ENCODE assay signal across 19 cellular contexts in genomic region chr17:63431618-63431938, GRCh38. TPM values are rescaled to one million over a fixed set of nuclear protein-coding genes. Genes with fewer than 3 reads are reported as not detected.
DNase-seq lines count a peak whose midpoint lies in the region; ATAC-seq, FAIRE-seq and TF ChIP-seq lines count a peak whose summit lies in the region.
"Had no signal": no experiment of that assay in that cellular context is flagged by ENCODE, and none has a peak within 500 bp of the region (broad histone marks: within the 10 kb centered on the region; RNA-seq: fewer than 3 reads in every experiment).

No MANE protein-coding gene starts in this region.

- peaks cover 9 to 27% of the 10 kb centered on the region in 2 experiments for H3K36me3 ChIP-seq in SK-N-SH (replicated peaks in 1 of 2; ENCODE audit: control insufficient read depth in 1 of 2, insufficient read depth in 2 of 2, low read length in 1 of 2)
- H3K36me3 ChIP-seq in K562 (ENCODE audit: control insufficient read depth, insufficient read depth, low read length): peaks cover 24% of the 10 kb centered on the region; the same call in 1 of the 3 replicates
- H3K36me3 ChIP-seq in mucosa of rectum (ENCODE audit: control insufficient read depth in 2 of 2, insufficient read depth in 2 of 2, low read length in 2 of 2): peaks cover 0 to 5% of the 10 kb centered on the region in 2 donors
- H3K36me3 ChIP-seq in upper lobe of left lung: peaks cover 0 to 6% (median 0%) of the 10 kb centered on the region in 4 donors

- H3K9me3 ChIP-seq in SK-N-SH: no peaks in the 10 kb centered on the region
- H3K9me3 ChIP-seq in K562 (replicated peaks; ENCODE audit: control insufficient read depth, insufficient read depth, low read depth, low read length): no peaks in the 10 kb centered on the region
- no peaks in the 10 kb centered on the region for H3K9me3 ChIP-seq in mucosa of rectum (ENCODE audit: control insufficient read depth in 2 of 2, low read length in 2 of 2)
- H3K9me3 ChIP-seq in upper lobe of left lung: no peaks in the 10 kb centered on the region

- CTCF ChIA-PET in SK-N-SH (lab: Yijun Ruan, JAX) (interaction anchor here (0.7 to 27.2 kb wide), 15 partner anchors 13 to 739 kb away, joined by 3 to 827 read pairs (median 6); partner anchors contain the start of genes ACE, CYB561, DCAF7 and KCNH6), K562 (lab: Yijun Ruan, JAX; ENCODE audit: low intra/inter-chr PET ratio) (no interaction called here)

- intact Hi-C loops in K562 (cut with micrococcal nuclease): loop anchor here (5.0 to 10.0 kb wide), 2 partner anchors 121 to 413 kb away; partner anchors contain the start of genes DCAF7 and SMARCD2

- DNase-seq in SK-N-SH (no peak), K562 (ENCODE audit: extremely low read depth in 1 of 4, low spot score in 3 of 4) (no peak), upper lobe of left lung (no peak), NCI-H1417 treated with DMSO at 0.1 percent for 48 hours (lab: John Stamatoyannopoulos, UW) (no peak), G401 (ENCODE audit: low spot score) (no peak), SK-N-DZ (ENCODE audit: low spot score) (no peak)
- DNase-seq: 8988T; activated CD8-positive, alpha-beta memory T cell treated with anti-CD3 and anti-CD28 coated beads, Interleukin-2, amount 10 ng/mL, durations not matched to agents 7 days and 5 days; central memory CD4-positive, alpha-beta T cell; H7; NCI-H1417; PC-9; stimulated activated CD4-positive, alpha-beta T cell treated with anti-CD3 and anti-CD28 coated beads, Interleukin-15, amount 100 ng/mL, for 24 hours had no signal

- no peak for FAIRE-seq in K562 (lab: Jason Lieb, UNC)
- FAIRE-seq: D721Med, GM12891 had no signal

- no peak for TF ChIP-seq POLR2A in K562 (conservative IDR thresholded peaks at IDR 0.05)
- TF ChIP-seq POLR2A in upper lobe of left lung (IDR thresholded peaks at IDR 0.05): no peak

- H4K20me1 ChIP-seq in SK-N-SH (ENCODE audit: insufficient read depth) (peaks cover 2% of the 10 kb centered on the region; the same call in 1 of the 2 replicates), K562 (replicated peaks; ENCODE audit: control insufficient read depth, insufficient read depth, low read length) (no peaks in the 10 kb centered on the region)

- H3K9ac ChIP-seq in SK-N-SH (peak overlapping the region; percentile 34; the same call in 1 of the 2 replicates), K562 (ENCODE audit: insufficient read depth in 1 of 2, low read depth in 2 of 2, low read length in 2 of 2) (peak overlapping the region; percentile 0 to 64; a peak in 2 of 4 replicates), mucosa of rectum (ENCODE audit: low read depth in 1 of 2, low read length in 2 of 2) (peak overlapping the region; percentile 61 to 68)

- H3K4me1 ChIP-seq in SK-N-SH (ENCODE audit: control insufficient read depth in 1 of 2, insufficient read depth in 2 of 2, low read depth in 1 of 2, low read length in 1 of 2): peaks cover 44 to 86% of the 10 kb centered on the region in 2 experiments
- peaks cover 48 to 55% of the 10 kb centered on the region in 2 experiments for H3K4me1 ChIP-seq in K562 (replicated peaks in 1 of 2; ENCODE audit: control insufficient read depth in 2 of 2, insufficient read depth in 2 of 2, low read length in 2 of 2)
- H3K4me1 ChIP-seq in mucosa of rectum (ENCODE audit: control insufficient read depth in 2 of 2, insufficient read depth in 2 of 2, low read length in 2 of 2): peaks cover 44 to 51% of the 10 kb centered on the region in 2 donors
- peaks cover 55 to 72% (median 70%) of the 10 kb centered on the region in 4 donors for H3K4me1 ChIP-seq in upper lobe of left lung

- H3K27ac ChIP-seq in SK-N-SH (ENCODE audit: low read depth in 2 of 2, low read length in 1 of 2) (peak overlapping the region; percentile 97), K562 (ENCODE audit: extremely low read depth, low read depth, low read length) (peak overlapping the region; percentile 80), mucosa of rectum (ENCODE audit: low read depth in 2 of 2, low read length in 2 of 2) (peak overlapping the region; percentile 76 to 87), upper lobe of left lung (peak overlapping the region; percentile 63 to 81 (median 78))
- H3K27ac ChIP-seq: PC-9 had no signal

- WGBS in SK-N-SH (ENCODE audit: low lambda C conversion rate): 72% methylated on average over 7 of the region's 7 CpGs
- WGBS in K562 (ENCODE audit: insufficient coverage, low coverage, missing lambda C conversion rate): 5% methylated on average over 7 of the region's 7 CpGs
- 68 to 80% methylated on average over 7 of the region's 7 CpGs for WGBS in upper lobe of left lung, 2 donors

- H3K9me2 ChIP-seq in SK-N-SH: no peaks in the 10 kb centered on the region

- TF ChIP-seq EP300 in SK-N-SH (IDR thresholded peaks at IDR 0.05; ENCODE audit: borderline replicate concordance in 1 of 2, low read depth in 1 of 2, low read length in 1 of 2): no peak
- TF ChIP-seq EP300 in K562 (IDR thresholded peaks at IDR 0.05; ENCODE audit: low read length): no peak
- no peak for TF ChIP-seq EP300 in upper lobe of left lung (IDR thresholded peaks at IDR 0.05)

- H3K4me2 ChIP-seq in SK-N-SH: peak overlapping the region; percentile 69; the same call in 1 of the 2 replicates
- H3K4me2 ChIP-seq in K562 (ENCODE audit: insufficient read depth, low read length): peak overlapping the region; percentile 75
- H3K4me2 ChIP-seq: PC-9 had no signal

- in situ Hi-C loops in K562 (cut with MboI) (loop anchor here (25.0 kb wide), 1 partner anchor 406 kb away; the partner anchor contains the start of genes FTSJ3, PSMC5 and SMARCD2), G401 (cut with HindIII; ENCODE audit: low sequenced_read_pairs) (no loop called here)

- TF ChIP-seq CTCF in SK-N-SH (IDR thresholded peaks at IDR 0.05) (no peak), K562 (IDR thresholded peaks at IDR 0.05 in 2 of 3, conservative IDR thresholded peaks at IDR 0.05 in 1 of 3; ENCODE audit: insufficient read depth in 2 of 3, low read depth in 1 of 3, low read length in 3 of 3) (no peak), upper lobe of left lung (IDR thresholded peaks at IDR 0.05) (no peak)

- H2AFZ ChIP-seq in SK-N-SH (ENCODE audit: low read depth): no peak overlapping the region
- peak overlapping the region; percentile 33; the same call in 1 of the 2 replicates for H2AFZ ChIP-seq in K562 (ENCODE audit: low read depth, low read length)
- H2AFZ ChIP-seq: PC-9 had no signal

- ATAC-seq in SK-N-SH treated with all-trans-retinoic acid at 6 μM for 48 hours: no peak
- ATAC-seq in K562: no peak; the same call in 1 of the 3 replicates
- ATAC-seq in upper lobe of left lung (ENCODE audit: low FRiP score in 2 of 2): no peak
- ATAC-seq: activated CD8-positive, alpha-beta memory T cell treated with anti-CD3 and anti-CD28 coated beads, Interleukin-2, amount 10 ng/mL, durations not matched to agents 7 days and 5 days; esophagus mucosa; stimulated activated memory B cell treated with anti-CD40 and anti-IgM and Interleukin-4, amounts not matched to agents 10 μg/mL and 1 μg/mL and 100 μg/mL, for 72 hours had no signal

- H3K4me3 ChIP-seq in SK-N-SH (ENCODE audit: low read depth in 2 of 2, low read length in 1 of 2) (no peak overlapping the region; a peak in 1 of 4 replicates), K562 (no peak overlapping the region), mucosa of rectum (ENCODE audit: low read length in 2 of 2) (peak overlapping the region; percentile 21 to 52), upper lobe of left lung (no peak overlapping the region)
- H3K4me3 ChIP-seq: PC-9 had no signal

- TF ChIP-seq RAD21 in SK-N-SH (IDR thresholded peaks at IDR 0.05; ENCODE audit: low read length) (no peak), K562 (CRISPR knock-in tag; conservative IDR thresholded peaks at IDR 0.05 in 1 of 2, IDR thresholded peaks at IDR 0.05 in 1 of 2) (no peak)

- POLR2A ChIA-PET in SK-N-SH (lab: Yijun Ruan, JAX) (interaction anchor here (0.8 to 13.8 kb wide), 20 partner anchors 8 to 398 kb away, joined by 3 to 572 read pairs (median 4); partner anchors contain the start of genes ACE, CCDC47, CYB561 and DCAF7), K562 (lab: Yijun Ruan, JAX) (interaction anchor here (0.5 to 1.9 kb wide), 11 partner anchors 11 to 750 kb away, joined by 3 to 5 read pairs (median 3); partner anchors contain the start of genes CCDC47 and DDX42)

- H3F3A ChIP-seq in SK-N-SH (replicated peaks; ENCODE audit: insufficient read depth): peaks cover 57% of the 10 kb centered on the region

- peaks cover 3% of the 10 kb centered on the region for H3K9me1 ChIP-seq in K562 (ENCODE audit: control insufficient read depth, insufficient read depth, low read length)

- H3K27me3 ChIP-seq in SK-N-SH (ENCODE audit: insufficient read depth) (no peaks in the 10 kb centered on the region), K562 (ENCODE audit: control insufficient read depth in 2 of 2, insufficient read depth in 2 of 2, low read length in 2 of 2) (no peaks in the 10 kb centered on the region), mucosa of rectum (ENCODE audit: control insufficient read depth in 2 of 2, insufficient read depth in 2 of 2, low read length in 2 of 2) (no peaks in the 10 kb centered on the region), upper lobe of left lung (no peaks in the 10 kb centered on the region)

- peaks cover 8% of the 10 kb centered on the region; the same call in 1 of the 2 replicates for H3K79me2 ChIP-seq in SK-N-SH (ENCODE audit: insufficient read depth)
- peaks cover 3% of the 10 kb centered on the region; the same call in 1 of the 3 replicates for H3K79me2 ChIP-seq in K562 (ENCODE audit: control insufficient read depth, insufficient read depth, low read length)

- BruUV-seq in K562 (replicated peaks; lab: Mats Ljungman, UMichigan): no TSS peak

RNA-seq across cellular contexts. Expression of gene CYB561, which starts 14.5 kb away (rescaled TPM):
- polyA plus RNA-seq in SK-N-SH (2012; rRNA removed) (28.3 and 38.6 TPM in 2 replicates), K562 (2011; rRNA removed) (15.0 and 16.5 TPM in 2 replicates), K562 (2014; fragmentation: Illumina TruSeq; extraction: Trizol) (21.6 and 25.2 TPM in 2 replicates), K562 (2014; fragmentation: Nextera tagmentation; extraction: Ambion mirVana) (1 to 10 TPM; 4.0 to 4.9 TPM), K562 (2014; rRNA removed) (27.9 and 31.3 TPM in 2 replicates)
- 20.6 and 28.6 TPM in 2 replicates for polyA plus RNA-seq in SK-N-SH (2012; cell fraction: cytosol; rRNA removed)
- 47.2 and 48.4 TPM in 2 replicates for polyA plus RNA-seq in SK-N-SH (2012; cell fraction: nucleus; rRNA removed)
- 16.5 and 48.0 TPM in 2 replicates for total RNA-seq in K562 (2011; cell fraction: chromatin; rRNA removed; ENCODE audit: low replicate concordance)
- total RNA-seq in K562 (2011; cell fraction: nucleolus; rRNA removed): 47.9 and 50.5 TPM in 2 replicates
- 29.9 and 34.5 TPM in 2 replicates for total RNA-seq in K562 (2011; cell fraction: nucleoplasm; rRNA removed)
- total RNA-seq in K562 (2014; rRNA removed) (21.0 and 25.8 TPM in 2 replicates), K562 (2014; rRNA removed; fragmentation: Illumina TruSeq; extraction: Trizol) (11.9 and 12.8 TPM in 2 replicates), K562 (2015; rRNA removed; fragmentation: Illumina TruSeq; extraction: Trizol) (15.8 and 17.4 TPM in 2 replicates), K562 (2021) (26.3 and 30.8 TPM in 2 replicates), upper lobe of left lung (100 to 1,000 TPM in 1 of 6 donors, 10 to 100 TPM in 5; 53.7 to 124 (median 64.4) TPM)
- polyA plus RNA-seq in K562 (2011; cell fraction: cytosol; rRNA removed): 16.0 and 38.6 TPM in 2 replicates
- 19.6 and 33.1 TPM in 2 replicates for polyA plus RNA-seq in K562 (2011; cell fraction: nucleus; rRNA removed)
- 26.4 and 40.7 TPM in 2 replicates for polyA plus RNA-seq in K562 (2012)
- 7.6 and 10.9 TPM in 2 replicates for polyA minus RNA-seq in K562 (2011; rRNA and poly(A)+ RNA removed)
- 16.5 and 26.0 TPM in 2 replicates for polyA minus RNA-seq in K562 (2011; cell fraction: cytosol; rRNA and poly(A)+ RNA removed)
- polyA minus RNA-seq in K562 (2011; cell fraction: nucleus; rRNA and poly(A)+ RNA removed): 15.5 and 21.2 TPM in 2 replicates
- 1.5 TPM in 1 of 2 replicates, not detected in the other for total RNA-seq in G401 (2014; rRNA removed; shearing (Covaris generic))
- polyA plus RNA-seq in SK-N-DZ (2014; cell fraction: cytosol; rRNA removed): 6.6 and 14.1 TPM in 2 replicates
- 15.1 and 15.3 TPM in 2 replicates for polyA plus RNA-seq in SK-N-DZ (2014; cell fraction: nucleus; rRNA removed)

RNA-seq across cellular contexts. Expression of gene ACE, which starts 45.3 kb away (rescaled TPM):
- polyA plus RNA-seq in SK-N-SH (2012; rRNA removed) (6.3 and 12.1 TPM in 2 replicates), K562 (2011; rRNA removed) (0.22 and 0.29 TPM in 2 replicates), K562 (2014; fragmentation: Illumina TruSeq; extraction: Trizol) (0.39 and 0.53 TPM in 2 replicates), K562 (2014; fragmentation: Nextera tagmentation; extraction: Ambion mirVana) (under 1 TPM in 1 of 2 experiments, not detected in 1; 0.07 TPM), K562 (2014; rRNA removed) (0.71 and 1.7 TPM in 2 replicates)
- 6.0 and 10.9 TPM in 2 replicates for polyA plus RNA-seq in SK-N-SH (2012; cell fraction: cytosol; rRNA removed)
- polyA plus RNA-seq in SK-N-SH (2012; cell fraction: nucleus; rRNA removed): 34.5 and 42.3 TPM in 2 replicates
- total RNA-seq in K562 (2011; cell fraction: chromatin; rRNA removed; ENCODE audit: low replicate concordance): 7.6 and 13.1 TPM in 2 replicates
- total RNA-seq in K562 (2011; cell fraction: nucleolus; rRNA removed): 8.2 and 9.7 TPM in 2 replicates
- total RNA-seq in K562 (2011; cell fraction: nucleoplasm; rRNA removed): 6.2 and 6.5 TPM in 2 replicates
- total RNA-seq in K562 (2014; rRNA removed) (0.61 and 2.5 TPM in 2 replicates), K562 (2014; rRNA removed; fragmentation: Illumina TruSeq; extraction: Trizol) (0.18 and 0.29 TPM in 2 replicates), K562 (2015; rRNA removed; fragmentation: Illumina TruSeq; extraction: Trizol) (0.34 and 0.54 TPM in 2 replicates), K562 (2021) (1.6 and 1.8 TPM in 2 replicates), upper lobe of left lung (10 to 100 TPM; 21.1 to 90.6 (median 65.1) TPM)
- polyA plus RNA-seq in K562 (2011; cell fraction: cytosol; rRNA removed): 0.63 and 1.3 TPM in 2 replicates
- 0.95 and 3.8 TPM in 2 replicates for polyA plus RNA-seq in K562 (2011; cell fraction: nucleus; rRNA removed)
- polyA plus RNA-seq in K562 (2012): 1.7 and 2.6 TPM in 2 replicates
- polyA minus RNA-seq in K562 (2011; rRNA and poly(A)+ RNA removed): 0.21 and 0.95 TPM in 2 replicates
- polyA minus RNA-seq in K562 (2011; cell fraction: cytosol; rRNA and poly(A)+ RNA removed): 1.2 TPM in 2 replicates
- 1.7 and 3.2 TPM in 2 replicates for polyA minus RNA-seq in K562 (2011; cell fraction: nucleus; rRNA and poly(A)+ RNA removed)
- 1.1 and 2.4 TPM in 2 replicates for total RNA-seq in G401 (2014; rRNA removed; shearing (Covaris generic))
- polyA plus RNA-seq in SK-N-DZ (2014; cell fraction: cytosol; rRNA removed): 5.6 and 6.7 TPM in 2 replicates
- 12.7 and 13.9 TPM in 2 replicates for polyA plus RNA-seq in SK-N-DZ (2014; cell fraction: nucleus; rRNA removed)

Comparison
In these comparisons a context has a peak if more than half of its experiments do, and no peak if none do; other contexts are left out.
1. H3K4me3 ChIP-seq: peak in mucosa of rectum (2 of 2); none in SK-N-SH (0 of 2), K562 (single experiment) and upper lobe of left lung (0 of 4).
2. Peak in every context shown above with its lines, with median percentiles within 50 percentile points of each other: H3K27ac ChIP-seq and H3K9ac ChIP-seq.